Comparison of ENCODE assay signal across 30 cellular contexts in the genomic region with DNA sequence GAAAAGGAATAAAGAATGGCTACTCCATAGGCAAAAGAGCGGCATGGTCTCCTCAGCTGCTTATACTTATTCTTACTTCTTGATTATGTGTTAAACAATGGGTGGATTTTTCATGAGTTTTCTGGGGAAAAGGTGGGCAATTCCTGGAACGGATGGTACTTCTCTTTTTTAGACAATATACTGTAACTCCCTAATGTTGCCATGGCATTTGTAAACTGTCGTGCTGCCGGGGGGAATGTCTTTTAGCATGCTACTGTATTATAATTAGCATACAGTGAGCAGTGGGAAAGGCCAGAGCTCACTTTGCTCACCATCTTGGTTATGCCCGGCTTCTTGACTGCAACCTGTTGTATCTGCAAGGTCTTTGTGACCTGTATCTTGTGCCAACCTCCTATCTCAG.
"Had no signal": no experiment of that assay in that cellular context is flagged by ENCODE, and none has a peak within 500 bp of the region (broad histone marks: within the 10 kb centered on the region; RNA-seq: fewer than 3 reads in every experiment).

No MANE protein-coding gene starts in this region.

- H3K9me3 Mint-ChIP-seq: activated B cell treated with CpG ODN at 0.5 μM for 24 hours; activated CD4-positive, alpha-beta memory T cell treated with anti-CD3 and anti-CD28 coated beads, Interleukin-2, amount 10 ng/mL, durations not matched to agents 7 days and 5 days; activated naive CD4-positive, alpha-beta T cell treated with anti-CD3 and anti-CD28 coated beads for 36 hours; activated naive CD4-positive, alpha-beta T cell treated with anti-CD3 and anti-CD28 coated beads, Interleukin-2, amount 50 U/mL, for 72 hours; activated naive CD8-positive, alpha-beta T cell treated with anti-CD3 and anti-CD28 coated beads for 36 hours; activated T-cell treated with anti-CD3 and anti-CD28 coated beads, Interleukin-2, amount 50 U/mL, for 24 hours; activated T-helper 2 cell treated with anti-CD3 and anti-CD28 coated beads, Interferon-gamma antibody, Interleukin-2, Interleukin-4, amounts not matched to agents 10 μg/mL and 5 μg/mL and 100 μg/mL, durations not matched to agents 14 hours and 24 hours and 36 hours; T-helper 1 cell treated with Interleukin-12 subunit alpha and Interleukin-12 subunit beta and Interleukin-4 antibody, amounts not matched to agents 30 μg/mL and 1 μg/mL, for 36 hours; T-helper 2 cell treated with Interferon-gamma antibody and Interleukin-4, amounts not matched to agents 5 μg/mL and 100 μg/mL, for 36 hours had no signal

- H3K27ac Mint-ChIP-seq: activated B cell treated with CpG ODN at 0.5 μM for 24 hours; activated CD4-positive, alpha-beta memory T cell treated with anti-CD3 and anti-CD28 coated beads, Interleukin-2, amount 10 ng/mL, durations not matched to agents 7 days and 5 days; activated CD4-positive, alpha-beta T cell treated with anti-CD3 and anti-CD28 coated beads, Interleukin-2, amount 10 ng/mL, durations not matched to agents 24 days and 14 days; activated CD8-positive, alpha-beta memory T cell treated with anti-CD3 and anti-CD28 coated beads, Interleukin-2, amount 10 ng/mL, durations not matched to agents 7 days and 5 days; activated CD8-positive, alpha-beta T cell treated with anti-CD3 and anti-CD28 coated beads, Interleukin-2, amount 10 ng/mL, durations not matched to agents 7 days and 5 days; activated naive CD4-positive, alpha-beta T cell treated with anti-CD3 and anti-CD28 coated beads for 36 hours; activated naive CD4-positive, alpha-beta T cell treated with anti-CD3 and anti-CD28 coated beads, Interleukin-2, amount 50 U/mL, for 72 hours; activated naive CD8-positive, alpha-beta T cell treated with anti-CD3 and anti-CD28 coated beads for 36 hours; activated T-cell treated with anti-CD3 and anti-CD28 coated beads, Interleukin-2, amount 50 U/mL, for 24 hours; activated T-helper 2 cell treated with anti-CD3 and anti-CD28 coated beads, Interferon-gamma antibody, Interleukin-2, Interleukin-4, amounts not matched to agents 10 μg/mL and 5 μg/mL and 100 μg/mL, durations not matched to agents 14 hours and 24 hours and 36 hours; T-helper 1 cell treated with Interleukin-12 subunit alpha and Interleukin-12 subunit beta and Interleukin-4 antibody, amounts not matched to agents 30 μg/mL and 1 μg/mL, for 36 hours; T-helper 2 cell treated with Interferon-gamma antibody and Interleukin-4, amounts not matched to agents 5 μg/mL and 100 μg/mL, for 36 hours had no signal

- ATAC-seq: activated CD8-positive, alpha-beta memory T cell treated with anti-CD3 and anti-CD28 coated beads, Interleukin-2, amount 10 ng/mL, durations not matched to agents 7 days and 5 days; activated CD8-positive, alpha-beta T cell treated with anti-CD3 and anti-CD28 coated beads, Interleukin-2, amount 10 ng/mL, durations not matched to agents 7 days and 5 days; activated naive CD4-positive, alpha-beta T cell treated with anti-CD3 and anti-CD28 coated beads, Interleukin-2, amount 50 U/mL, for 72 hours; body of pancreas had no signal

- H3K4me3 Mint-ChIP-seq: activated B cell treated with CpG ODN at 0.5 μM for 24 hours; activated CD4-positive, alpha-beta memory T cell treated with anti-CD3 and anti-CD28 coated beads, Interleukin-2, amount 10 ng/mL, durations not matched to agents 7 days and 5 days; activated CD4-positive, alpha-beta T cell treated with anti-CD3 and anti-CD28 coated beads, Interleukin-2, amount 10 ng/mL, durations not matched to agents 24 days and 14 days; activated CD8-positive, alpha-beta memory T cell treated with anti-CD3 and anti-CD28 coated beads, Interleukin-2, amount 10 ng/mL, durations not matched to agents 7 days and 5 days; activated CD8-positive, alpha-beta T cell treated with anti-CD3 and anti-CD28 coated beads, Interleukin-2, amount 10 ng/mL, durations not matched to agents 7 days and 5 days; activated naive CD4-positive, alpha-beta T cell treated with anti-CD3 and anti-CD28 coated beads for 36 hours; activated naive CD8-positive, alpha-beta T cell treated with anti-CD3 and anti-CD28 coated beads for 36 hours; activated T-cell treated with anti-CD3 and anti-CD28 coated beads, Interleukin-2, amount 50 U/mL, for 24 hours; T-helper 1 cell treated with Interleukin-12 subunit alpha and Interleukin-12 subunit beta and Interleukin-4 antibody, amounts not matched to agents 30 μg/mL and 1 μg/mL, for 36 hours; T-helper 2 cell treated with Interferon-gamma antibody and Interleukin-4, amounts not matched to agents 5 μg/mL and 100 μg/mL, for 36 hours had no signal

- DNase-seq: activated B cell treated with CpG ODN at 0.5 μM for 24 hours; activated CD4-positive, alpha-beta memory T cell treated with anti-CD3 and anti-CD28 coated beads, Interleukin-2, amount 10 ng/mL, durations not matched to agents 7 days and 5 days; activated CD4-positive, alpha-beta T cell treated with anti-CD3 and anti-CD28 coated beads for 4 hours; activated CD4-positive, alpha-beta T cell treated with anti-CD3 and anti-CD28 coated beads, Interleukin-2, amount 10 ng/mL, durations not matched to agents 24 days and 14 days; activated CD4-positive, alpha-beta T cell treated with anti-CD3 and anti-CD28 coated beads, Interleukin-2, amount 50 U/mL, for 1 hour; activated CD4-positive, alpha-beta T cell treated with anti-CD3 and anti-CD28 coated beads, Interleukin-2, amount 50 U/mL, for 4 hours; activated CD4-positive, CD25-positive, alpha-beta regulatory T cell treated with anti-CD3 and anti-CD28 coated beads, Interleukin-2, amount 50 U/mL, for 72 hours; activated CD8-positive, alpha-beta memory T cell treated with anti-CD3 and anti-CD28 coated beads for 24 hours; activated CD8-positive, alpha-beta memory T cell treated with anti-CD3 and anti-CD28 coated beads, Interleukin-2, amount 10 ng/mL, durations not matched to agents 7 days and 5 days; activated CD8-positive, alpha-beta memory T cell treated with anti-CD3 and anti-CD28 coated beads, Interleukin-2, amount 50 U/mL, for 48 hours; activated CD8-positive, alpha-beta T cell treated with anti-CD3 and anti-CD28 coated beads, Interleukin-2, amount 10 ng/mL, durations not matched to agents 7 days and 5 days; activated effector memory CD4-positive, alpha-beta T cell treated with Interleukin-2 at 50 U/mL for 16 hours; activated gamma-delta T cell; activated naive CD4-positive, alpha-beta T cell treated with anti-CD3 and anti-CD28 coated beads for 36 hours; activated naive CD4-positive, alpha-beta T cell treated with anti-CD3 and anti-CD28 coated beads, Interleukin-2, amount 50 U/mL, for 16 hours; activated naive CD8-positive, alpha-beta T cell treated with anti-CD3 and anti-CD28 coated beads for 36 hours; activated T-cell treated with anti-CD3 and anti-CD28 coated beads, Interleukin-2, amount 50 U/mL, for 24 hours; activated T-cell treated with anti-CD3 and anti-CD28 coated beads, Interleukin-2, amount 50 U/mL, for 48 hours; adrenal gland; amniotic stem cell; aorta; body of pancreas; brain microvascular endothelial cell; central memory CD4-positive, alpha-beta T cell; T-helper 2 cell; T-helper 9 cell had no signal

- H3K36me3 Mint-ChIP-seq: activated CD8-positive, alpha-beta memory T cell treated with anti-CD3 and anti-CD28 coated beads, Interleukin-2, amount 10 ng/mL, durations not matched to agents 7 days and 5 days; activated naive CD4-positive, alpha-beta T cell treated with anti-CD3 and anti-CD28 coated beads, Interleukin-2, amount 50 U/mL, for 72 hours; activated naive CD8-positive, alpha-beta T cell treated with anti-CD3 and anti-CD28 coated beads for 36 hours had no signal

- H3K27me3 Mint-ChIP-seq: activated CD4-positive, alpha-beta memory T cell treated with anti-CD3 and anti-CD28 coated beads, Interleukin-2, amount 10 ng/mL, durations not matched to agents 7 days and 5 days; activated CD8-positive, alpha-beta memory T cell treated with anti-CD3 and anti-CD28 coated beads, Interleukin-2, amount 10 ng/mL, durations not matched to agents 7 days and 5 days had no signal
